ENCODE assay signal across 19 cellular contexts in genomic region chr11:124902616-124903015, GRCh38. TPM values are rescaled to one million over a fixed set of nuclear protein-coding genes. Genes with fewer than 3 reads are reported as not detected.
A peak's percentile ranks its signal among the peaks of the same experiment; 100 is the strongest.
DNase-seq lines count a peak whose midpoint lies in the region; ATAC-seq, FAIRE-seq and TF ChIP-seq lines count a peak whose summit lies in the region.
"Had no signal": no experiment of that assay in that cellular context is flagged by ENCODE, and none has a peak within 500 bp of the region (broad histone marks: within the 10 kb centered on the region; RNA-seq: fewer than 3 reads in every experiment).

No MANE protein-coding gene starts in this region.

- FAIRE-seq in endothelial cell of umbilical vein (lab: Jason Lieb, UNC) (no peak), HTR-8/SVneo (lab: Jason Lieb, UNC) (no peak)
- FAIRE-seq: GM12878, GM18507 had no signal

- no peak overlapping the region for H2AFZ ChIP-seq in PC-3 (ENCODE audit: low read length)
- H2AFZ ChIP-seq in endothelial cell of umbilical vein (ENCODE audit: low read depth, low read length), result no peak overlapping the region

- no peak for TF ChIP-seq POLR2A in endothelial cell of umbilical vein (IDR thresholded peaks at IDR 0.05; ENCODE audit: low read depth, low read length)

- H3K4me3 ChIP-seq in left ventricle myocardium inferior (no peak overlapping the region), PC-3 (ENCODE audit: low read length) (no peak overlapping the region), endothelial cell of umbilical vein (replicated peaks in 1 of 3; ENCODE audit: insufficient read depth in 1 of 3, low read depth in 1 of 3, low read length in 3 of 3) (no peak overlapping the region)
- H3K4me3 ChIP-seq: BLaER1, GM12878 had no signal

- H3K9me3 ChIP-seq in left ventricle myocardium inferior (replicated peaks) (no peaks in the 10 kb centered on the region), PC-3 (ENCODE audit: low read length) (no peaks in the 10 kb centered on the region), endothelial cell of umbilical vein (replicated peaks; ENCODE audit: control insufficient read depth, insufficient read depth, low read length) (no peaks in the 10 kb centered on the region)

- H3K4me2 ChIP-seq in PC-3 (ENCODE audit: low read length) (0 out of 2 replicates have a peak overlapping the region, but pooled peaks have one; percentile 2), endothelial cell of umbilical vein (ENCODE audit: insufficient read depth, low read length) (no peak overlapping the region)
- H3K4me2 ChIP-seq: BLaER1 had no signal

- H3K4me1 ChIP-seq in left ventricle myocardium inferior, result peaks cover 41% of the 10 kb centered on the region
- H3K4me1 ChIP-seq in PC-3 (ENCODE audit: insufficient read depth, low read length), result peaks cover 56% of the 10 kb centered on the region
- H3K4me1 ChIP-seq in endothelial cell of umbilical vein (ENCODE audit: control insufficient read depth, extremely low read depth, insufficient read depth, low read length), result peaks cover 47% of the 10 kb centered on the region

- H3F3A ChIP-seq in PC-3 (ENCODE audit: low read length, unreplicated experiment), result peaks cover 12% of the 10 kb centered on the region

- POLR2A ChIA-PET in PC-3 (lab: Charles Lee; ENCODE audit: unreplicated experiment), result interaction anchor here (1.3 kb wide), 1 partner anchor 51 kb away, joined by 7 read pairs; the partner anchor contains the start of gene CCDC15
- POLR2A ChIA-PET in endothelial cell of umbilical vein (lab: Charles Lee), result no interaction called here

- H3K9me2 ChIP-seq in PC-3 (replicated peaks; ENCODE audit: low read length), result no peaks in the 10 kb centered on the region

- ATAC-seq in left ventricle myocardium superior (no peak), PC-3 (no peak), GM19351 (IDR thresholded peaks at IDR 0.05; ENCODE audit: unreplicated experiment) (no peak)
- ATAC-seq: GM12878 had no signal

- intact Hi-C loops in left ventricle myocardium inferior (cut with micrococcal nuclease), result no loop called here
- intact Hi-C loops in left ventricle myocardium superior (cut with micrococcal nuclease), result no loop called here
- intact Hi-C loops in PC-3 (cut with micrococcal nuclease), result no loop called here
- intact Hi-C loops in endothelial cell of umbilical vein (cut with micrococcal nuclease), result no loop called here

- no peak for TF ChIP-seq CTCF in left ventricle myocardium inferior (IDR thresholded peaks at IDR 0.05; ENCODE audit: borderline replicate concordance)
- no peak for TF ChIP-seq CTCF in PC-3 (conservative IDR thresholded peaks at IDR 0.05; ENCODE audit: low read depth, low read length)
- no peak for TF ChIP-seq CTCF in endothelial cell of umbilical vein (IDR thresholded peaks at IDR 0.05; ENCODE audit: extremely low read depth in 1 of 2, insufficient read depth in 1 of 2, low read depth in 1 of 2, low read length in 2 of 2)

- CTCF ChIA-PET in PC-3 (lab: Charles Lee), result interaction anchor here (1.1 kb wide), 1 partner anchor 26 kb away, joined by 3 read pairs; no protein-coding TSS in a partner anchor
- CTCF ChIA-PET in endothelial cell of umbilical vein (lab: Charles Lee), result interaction anchor here (0.6 to 1.4 kb wide), 4 partner anchors 14 to 452 kb away, joined by 3 to 4 read pairs (median 4); partner anchors contain the start of gene CCDC15

- H3K9ac ChIP-seq in PC-3 (ENCODE audit: low read length) (no peak overlapping the region), endothelial cell of umbilical vein (replicated peaks; ENCODE audit: extremely low read depth, insufficient read depth, low read length) (no peak overlapping the region)
- H3K9ac ChIP-seq: BLaER1 had no signal

- no peak for DNase-seq in left ventricle myocardium inferior
- DNase-seq in left ventricle myocardium superior, result no peak
- DNase-seq in PC-3, result peak; percentile 53
- DNase-seq in endothelial cell of umbilical vein (ENCODE audit: low read depth, low spot score), result no peak
- no peak for DNase-seq in UCSD-AML1 (lab: John Stamatoyannopoulos, UW; ENCODE audit: unreplicated experiment)
- DNase-seq in HTR-8/SVneo (ENCODE audit: insufficient read length, low spot score), result no peak
- DNase-seq in COLO829 (ENCODE audit: low spot score), result no peak
- DNase-seq: 8988T; AML-193; CD8-positive, alpha-beta memory T cell; DMS53; GOT3; H9; HFFc6 had no signal

- dilution Hi-C loops in endothelial cell of umbilical vein (cut with MboI; ENCODE audit: extremely low pct_ligation_motif_present, low sequenced_read_pairs), result no loop called here

- H4K20me1 ChIP-seq in PC-3 (ENCODE audit: low read length) (no peaks in the 10 kb centered on the region), endothelial cell of umbilical vein (replicated peaks; ENCODE audit: control insufficient read depth, extremely low read depth, insufficient read depth, low read length) (no peaks in the 10 kb centered on the region)
- H4K20me1 ChIP-seq: BLaER1 had no signal

- H3K9me1 ChIP-seq in endothelial cell of umbilical vein (replicated peaks; ENCODE audit: control insufficient read depth, extremely low read depth, insufficient read depth, low read length), result no peaks in the 10 kb centered on the region

- peak overlapping the region; percentile 89 for H3K27ac ChIP-seq in left ventricle myocardium inferior (replicated peaks)
- no peak overlapping the region for H3K27ac ChIP-seq in PC-3 (ENCODE audit: low read length)
- no peak overlapping the region for H3K27ac ChIP-seq in endothelial cell of umbilical vein (ENCODE audit: insufficient read depth, low read depth, low read length)
- H3K27ac ChIP-seq: BLaER1, HL-60 had no signal

- BruUV-seq in PC-3 (replicated peaks; lab: Mats Ljungman, UMichigan) (no TSS peak), endothelial cell of umbilical vein (replicated peaks; lab: Mats Ljungman, UMichigan) (no TSS peak)

- H3K27me3 ChIP-seq in left ventricle myocardium inferior (ENCODE audit: low read depth) (peaks cover 14% of the 10 kb centered on the region), PC-3 (ENCODE audit: low read length) (no peaks in the 10 kb centered on the region), endothelial cell of umbilical vein (ENCODE audit: control insufficient read depth in 2 of 2, insufficient read depth in 2 of 2, low read length in 2 of 2) (no peaks in the 10 kb centered on the region)
- H3K27me3 ChIP-seq: BLaER1 had no signal

- H3K79me2 ChIP-seq in PC-3 (ENCODE audit: low read length), result 0 out of 2 replicates have a peak, but pooled peaks cover 4% of the 10 kb centered on the region
- H3K79me2 ChIP-seq in endothelial cell of umbilical vein (ENCODE audit: control insufficient read depth, insufficient read depth, low read length), result peaks cover 8% of the 10 kb centered on the region

- H3K36me3 ChIP-seq in left ventricle myocardium inferior, result no peaks in the 10 kb centered on the region
- no peaks in the 10 kb centered on the region for H3K36me3 ChIP-seq in PC-3 (ENCODE audit: low read depth, low read length)
- H3K36me3 ChIP-seq in endothelial cell of umbilical vein (ENCODE audit: control insufficient read depth in 2 of 2, extremely low read depth in 1 of 2, insufficient read depth in 2 of 2, low read length in 2 of 2), result no peaks in the 10 kb centered on the region
- H3K36me3 ChIP-seq: BLaER1 had no signal

RNA-seq across cellular contexts. Expression of gene ROBO4, which starts 5.0 kb away (rescaled TPM):
- total RNA-seq in left ventricle myocardium inferior (20.7 TPM), left ventricle myocardium superior (27.6 TPM), PC-3 (2014; rRNA removed) (1.6 and 9.7 TPM in 2 replicates), endothelial cell of umbilical vein (464 and 474 TPM in 2 replicates)
- 260 and 346 TPM in 2 replicates for polyA plus RNA-seq in endothelial cell of umbilical vein
- polyA plus RNA-seq in endothelial cell of umbilical vein (2011; cell fraction: cytosol; rRNA removed), result 115 and 131 TPM in 2 replicates
- polyA plus RNA-seq in endothelial cell of umbilical vein (2011; cell fraction: nucleus; rRNA removed), result 309 and 459 TPM in 2 replicates
- 220 and 257 TPM in 2 replicates for polyA plus RNA-seq in endothelial cell of umbilical vein (2012)
- 256 and 278 TPM in 2 replicates for polyA minus RNA-seq in endothelial cell of umbilical vein
- not detected for polyA minus RNA-seq in endothelial cell of umbilical vein (2011; cell fraction: cytosol; rRNA and poly(A)+ RNA removed)
- 319 and 468 TPM in 2 replicates for polyA minus RNA-seq in endothelial cell of umbilical vein (2011; cell fraction: nucleus; rRNA and poly(A)+ RNA removed)
- total RNA-seq: CD8-positive, alpha-beta memory T cell; GM12878; H9 had no signal
- polyA plus RNA-seq: CD8-positive, alpha-beta memory T cell; GM12878 had no signal

RNA-seq across cellular contexts. Expression of gene HEPN1, which starts 16.4 kb away (rescaled TPM):
- total RNA-seq in left ventricle myocardium inferior (not detected), left ventricle myocardium superior (not detected), PC-3 (2014; rRNA removed) (not detected in 2 replicates), endothelial cell of umbilical vein (not detected in 2 replicates)
- polyA plus RNA-seq in endothelial cell of umbilical vein, result not detected in 2 replicates
- polyA plus RNA-seq in endothelial cell of umbilical vein (2011; cell fraction: cytosol; rRNA removed), result not detected in 2 replicates
- not detected in 2 replicates for polyA plus RNA-seq in endothelial cell of umbilical vein (2011; cell fraction: nucleus; rRNA removed)
- not detected in 2 replicates for polyA plus RNA-seq in endothelial cell of umbilical vein (2012)
- not detected in 2 replicates for polyA minus RNA-seq in endothelial cell of umbilical vein
- not detected for polyA minus RNA-seq in endothelial cell of umbilical vein (2011; cell fraction: cytosol; rRNA and poly(A)+ RNA removed)
- not detected in 2 replicates for polyA minus RNA-seq in endothelial cell of umbilical vein (2011; cell fraction: nucleus; rRNA and poly(A)+ RNA removed)
- total RNA-seq: CD8-positive, alpha-beta memory T cell; GM12878; H9; HFFc6 had no signal
- polyA plus RNA-seq: CD8-positive, alpha-beta memory T cell; GM12878 had no signal

RNA-seq across cellular contexts. Expression of gene HEPACAM, which starts 33.2 kb away (rescaled TPM):
- total RNA-seq in left ventricle myocardium inferior (not detected), left ventricle myocardium superior (0.62 TPM), PC-3 (2014; rRNA removed) (0.11 TPM in 1 of 2 replicates, not detected in the other), endothelial cell of umbilical vein (not detected in 2 replicates)
- 0.03 TPM in 1 of 2 replicates, not detected in the other for polyA plus RNA-seq in endothelial cell of umbilical vein
- 0.01 TPM in 2 replicates for polyA plus RNA-seq in endothelial cell of umbilical vein (2011; cell fraction: cytosol; rRNA removed)
- 0.08 and 0.09 TPM in 2 replicates for polyA plus RNA-seq in endothelial cell of umbilical vein (2011; cell fraction: nucleus; rRNA removed)
- not detected in 2 replicates for polyA plus RNA-seq in endothelial cell of umbilical vein (2012)
- polyA minus RNA-seq in endothelial cell of umbilical vein, result 0.12 TPM in 1 of 2 replicates, not detected in the other
- polyA minus RNA-seq in endothelial cell of umbilical vein (2011; cell fraction: cytosol; rRNA and poly(A)+ RNA removed), result not detected
- not detected in 2 replicates for polyA minus RNA-seq in endothelial cell of umbilical vein (2011; cell fraction: nucleus; rRNA and poly(A)+ RNA removed)
- total RNA-seq: CD8-positive, alpha-beta memory T cell; GM12878; H9 had no signal
- polyA plus RNA-seq: CD8-positive, alpha-beta memory T cell had no signal

RNA-seq across cellular contexts. Expression of gene ROBO3, which starts 37.4 kb away (rescaled TPM):
- 3.9 TPM for total RNA-seq in left ventricle myocardium inferior
- 4.5 TPM for total RNA-seq in left ventricle myocardium superior
- 18.5 and 26.6 TPM in 2 replicates for total RNA-seq in PC-3 (2014; rRNA removed)
- 19.3 and 27.1 TPM in 2 replicates for total RNA-seq in endothelial cell of umbilical vein
- 65.4 and 79.4 TPM in 2 replicates for polyA plus RNA-seq in endothelial cell of umbilical vein
- polyA plus RNA-seq in endothelial cell of umbilical vein (2011; cell fraction: cytosol; rRNA removed), result 19.2 and 33.6 TPM in 2 replicates
- polyA plus RNA-seq in endothelial cell of umbilical vein (2011; cell fraction: nucleus; rRNA removed), result 203 and 270 TPM in 2 replicates
- 15.1 and 33.3 TPM in 2 replicates for polyA plus RNA-seq in endothelial cell of umbilical vein (2012)
- polyA minus RNA-seq in endothelial cell of umbilical vein, result 11.4 and 20.7 TPM in 2 replicates
- not detected for polyA minus RNA-seq in endothelial cell of umbilical vein (2011; cell fraction: cytosol; rRNA and poly(A)+ RNA removed)
- 27.5 and 44.7 TPM in 2 replicates for polyA minus RNA-seq in endothelial cell of umbilical vein (2011; cell fraction: nucleus; rRNA and poly(A)+ RNA removed)

RNA-seq across cellular contexts. Expression of gene CCDC15, which starts 51.4 kb away (rescaled TPM):
- 0.25 TPM for total RNA-seq in left ventricle myocardium inferior
- total RNA-seq in left ventricle myocardium superior, result 0.25 TPM
- 8.6 and 11.4 TPM in 2 replicates for total RNA-seq in PC-3 (2014; rRNA removed)
- total RNA-seq in endothelial cell of umbilical vein, result 3.8 and 4.6 TPM in 2 replicates
- 0.75 and 0.92 TPM in 2 replicates for polyA plus RNA-seq in endothelial cell of umbilical vein
- polyA plus RNA-seq in endothelial cell of umbilical vein (2011; cell fraction: cytosol; rRNA removed), result 1.3 and 1.5 TPM in 2 replicates
- polyA plus RNA-seq in endothelial cell of umbilical vein (2011; cell fraction: nucleus; rRNA removed), result 2.7 and 4.1 TPM in 2 replicates
- polyA plus RNA-seq in endothelial cell of umbilical vein (2012), result 0.97 and 2.2 TPM in 2 replicates
- 1.7 and 2.4 TPM in 2 replicates for polyA minus RNA-seq in endothelial cell of umbilical vein
- polyA minus RNA-seq in endothelial cell of umbilical vein (2011; cell fraction: cytosol; rRNA and poly(A)+ RNA removed), result not detected
- polyA minus RNA-seq in endothelial cell of umbilical vein (2011; cell fraction: nucleus; rRNA and poly(A)+ RNA removed), result 6.2 and 10.0 TPM in 2 replicates

Comparison
In these comparisons a context has a peak if more than half of its experiments do, and no peak if none do; other contexts are left out.
1. RNA of gene ROBO4, which starts 5.0 kb away (total RNA-seq): 464 to 474 TPM in endothelial cell of umbilical vein; 27.6 TPM in left ventricle myocardium superior (single experiment), 20.7 TPM in left ventricle myocardium inferior (single experiment) and 1.6 to 9.7 TPM in PC-3; every median in the first group is over 10 times any median in the second.